9 cellular contexts compared by ENCODE assay signal in the genomic region with DNA sequence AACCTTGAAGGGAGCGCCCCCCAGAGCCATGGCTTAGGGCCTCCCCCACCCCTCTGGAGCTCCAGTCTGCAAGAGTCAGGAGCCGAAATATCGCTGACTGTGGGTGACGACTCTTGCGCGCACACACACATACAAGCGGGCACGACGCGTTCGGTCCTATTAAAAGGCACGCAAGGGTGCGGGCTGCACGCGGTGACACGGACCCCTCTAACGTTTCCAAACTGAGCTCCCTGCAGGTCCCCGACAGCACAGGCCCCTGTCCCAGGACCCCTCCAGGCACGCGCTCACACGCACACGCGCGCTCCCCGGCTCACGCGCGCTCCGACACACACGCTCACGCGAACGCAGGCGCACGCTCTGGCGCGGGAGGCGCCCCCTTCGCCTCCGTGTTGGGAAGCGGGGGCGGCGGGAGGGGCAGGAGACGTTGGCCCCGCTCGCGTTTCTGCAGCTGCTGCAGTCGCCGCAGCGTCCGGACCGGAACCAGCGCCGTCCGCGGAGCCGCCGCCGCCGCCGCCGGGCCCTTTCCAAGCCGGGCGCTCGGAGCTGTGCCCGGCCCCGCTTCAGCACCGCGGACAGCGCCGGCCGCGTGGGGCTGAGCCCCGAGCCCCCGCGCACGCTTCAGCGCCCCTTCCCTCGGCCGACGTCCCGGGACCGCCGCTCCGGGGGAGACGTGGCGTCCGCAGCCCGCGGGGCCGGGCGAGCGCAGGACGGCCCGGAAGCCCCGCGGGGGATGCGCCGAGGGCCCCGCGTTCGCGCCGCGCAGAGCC. TPM values are rescaled to one million over a fixed set of nuclear protein-coding genes. Genes with fewer than 3 reads are reported as not detected.
DNase-seq lines count a peak whose midpoint lies in the region; ATAC-seq and TF ChIP-seq lines count a peak whose summit lies in the region.
"Had no signal": no experiment of that assay in that cellular context is flagged by ENCODE, and none has a peak within 500 bp of the region (broad histone marks: within the 10 kb centered on the region; RNA-seq: fewer than 3 reads in every experiment).

A gene (plus strand): TSS at position 454 of the 767 bp plus-strand sequence. CDS start 333 bp downstream, outside the sequence.

- DNase-seq in activated gamma-delta T cell treated with Interleukin-2 at 50 U/mL for 16 hours (peak; percentile 37), activated gamma-delta T cell (lab: John Stamatoyannopoulos, UW) (no peak), adipocyte (ENCODE audit: low read depth) (peak; percentile 76), suprapubic skin (ENCODE audit: low spot score in 2 of 2) (no peak), NCI-H2029 (lab: John Stamatoyannopoulos, UW) (no peak), OCI-M2 (lab: John Stamatoyannopoulos, UW; ENCODE audit: unreplicated experiment) (no peak)

- H3K9ac ChIP-seq in adipocyte (ENCODE audit: low read length) = no peak within 1 kb of the TSS
- no peak within 1 kb of the TSS for H3K9ac ChIP-seq in iPS-20b (ENCODE audit: low read depth, low read length)

- no peak for TF ChIP-seq CTCF in suprapubic skin (IDR thresholded peaks at IDR 0.05)

- H3K4me3 ChIP-seq in adipocyte (ENCODE audit: low read length) = peak within 1 kb of the TSS; percentile 44
- peak within 1 kb of the TSS; percentile 48; the same call in 1 of the 2 replicates for H3K4me3 ChIP-seq in iPS-20b (ENCODE audit: low read length)
- peak within 1 kb of the TSS; percentile 15 for H3K4me3 ChIP-seq in suprapubic skin

- no peak within 1 kb of the TSS for H3K27ac ChIP-seq in iPS-20b (ENCODE audit: low read length)
- no peak within 1 kb of the TSS for H3K27ac ChIP-seq in suprapubic skin
- H3K27ac ChIP-seq: VCaP had no signal

- no peak for TF ChIP-seq EP300 in suprapubic skin (IDR thresholded peaks at IDR 0.05)

- H3K9me3 ChIP-seq in adipocyte (ENCODE audit: control insufficient read depth, low read length) (no peaks in the 10 kb centered on the region), iPS-20b (ENCODE audit: insufficient read depth, low read depth, low read length) (no peaks in the 10 kb centered on the region), suprapubic skin (no peaks in the 10 kb centered on the region)

- WGBS in suprapubic skin = 28% methylated on average over 10 of the region's 105 CpGs

- H3K36me3 ChIP-seq in adipocyte (ENCODE audit: control insufficient read depth, insufficient read depth, low read length, severe bottlenecking) (no peaks in the 10 kb centered on the region), iPS-20b (ENCODE audit: insufficient read depth, low read depth, low read length) (no peaks in the 10 kb centered on the region), suprapubic skin (no peaks in the 10 kb centered on the region)

- TF ChIP-seq POLR2A in suprapubic skin (IDR thresholded peaks at IDR 0.05) = no peak

- ATAC-seq in GM18517 (IDR thresholded peaks at IDR 0.05; ENCODE audit: unreplicated experiment) = no peak

- H3K4me1 ChIP-seq in adipocyte (ENCODE audit: control insufficient read depth, insufficient read depth, low read length) = no peaks in the 10 kb centered on the region
- no peaks in the 10 kb centered on the region for H3K4me1 ChIP-seq in iPS-20b (ENCODE audit: insufficient read depth, low read length)
- peaks cover 14% of the 10 kb centered on the region for H3K4me1 ChIP-seq in suprapubic skin

- H3K27me3 ChIP-seq in adipocyte (replicated peaks; ENCODE audit: control insufficient read depth, insufficient read depth, low read length) (peaks cover 59% of the 10 kb centered on the region), iPS-20b (ENCODE audit: insufficient read depth, low read length) (peaks cover 88% of the 10 kb centered on the region), suprapubic skin (peaks cover 91% of the 10 kb centered on the region)

RNA-seq across cellular contexts. Expression of the gene that starts here (rescaled TPM):
- total RNA-seq in suprapubic skin = under 1 TPM in 3 of 4 donors, not detected in 1; 0.16 to 0.25 (median 0.16) TPM

Comparison
In these comparisons a context has a peak if more than half of its experiments do, and no peak if none do; other contexts are left out.
1. DNase-seq: peak in activated gamma-delta T cell treated with Interleukin-2 at 50 U/mL for 16 hours (single experiment) and adipocyte (single experiment); none in activated gamma-delta T cell (single experiment), suprapubic skin (0 of 2), NCI-H2029 (single experiment) and OCI-M2 (single experiment).
2. Peak in every context shown above with its lines, with median percentiles within 50 percentile points of each other: H3K4me3 ChIP-seq.